37 cellular contexts compared by ENCODE assay signal in genomic region chr11:2436521-2437031, GRCh38. TPM values are rescaled to one million over a fixed set of nuclear protein-coding genes. Genes with fewer than 3 reads are reported as not detected.
"Had no signal": no experiment of that assay in that cellular context is flagged by ENCODE, and none has a peak within 500 bp of the region (broad histone marks: within the 10 kb centered on the region; RNA-seq: fewer than 3 reads in every experiment).

No MANE protein-coding gene starts in this region.

- H3K36me3 Mint-ChIP-seq: activated naive CD4-positive, alpha-beta T cell treated with anti-CD3 and anti-CD28 coated beads, Interleukin-2, amount 10 ng/mL, durations not matched to agents 7 days and 5 days; activated naive CD8-positive, alpha-beta T cell treated with anti-CD3 and anti-CD28 coated beads, Interleukin-2, amount 10 ng/mL, durations not matched to agents 7 days and 5 days; brain; immature natural killer cell; naive thymus-derived CD4-positive, alpha-beta T cell; stimulated activated memory B cell treated with anti-CD40 and anti-IgM and Interleukin-4, amounts not matched to agents 10 μg/mL and 1 μg/mL and 100 μg/mL, for 72 hours had no signal

- H3K4me3 ChIP-seq: ascending aorta, cardiac muscle cell, coronary artery, dorsolateral prefrontal cortex, gastrocnemius medialis, sigmoid colon, suprapubic skin, tibial artery, upper lobe of right lung had no signal

- H3K36me3 ChIP-seq: ascending aorta, cardiac muscle cell, gastrocnemius medialis, sigmoid colon, suprapubic skin, tibial artery, upper lobe of right lung had no signal

- H3K4me3 Mint-ChIP-seq: activated naive CD4-positive, alpha-beta T cell treated with anti-CD3 and anti-CD28 coated beads, Interleukin-2, amount 10 ng/mL, durations not matched to agents 7 days and 5 days; activated naive CD8-positive, alpha-beta T cell treated with anti-CD3 and anti-CD28 coated beads, Interleukin-2, amount 10 ng/mL, durations not matched to agents 7 days and 5 days; activated T-helper 1 cell treated with anti-CD3 and anti-CD28 coated beads, Interleukin-12 subunit alpha, Interleukin-12 subunit beta, Interleukin-2, Interleukin-4 antibody, amounts not matched to agents 30 ng/mL and 10 ng/mL and 1 ng/mL, durations not matched to agents 14 hours and 24 hours and 36 hours; brain; immature natural killer cell; naive thymus-derived CD4-positive, alpha-beta T cell; stimulated activated memory B cell treated with anti-CD40 and anti-IgM and Interleukin-4, amounts not matched to agents 10 μg/mL and 1 μg/mL and 100 μg/mL, for 72 hours; T-helper 1 cell treated with Interleukin-12 subunit alpha and Interleukin-12 subunit beta and Interleukin-4 antibody, amounts not matched to agents 30 μg/mL and 1 μg/mL, for 36 hours had no signal

- H3K4me1 ChIP-seq: ascending aorta, gastrocnemius medialis, sigmoid colon, suprapubic skin, tibial artery, upper lobe of right lung had no signal

- H3K9me3 Mint-ChIP-seq: activated naive CD4-positive, alpha-beta T cell treated with anti-CD3 and anti-CD28 coated beads, Interleukin-2, amount 10 ng/mL, durations not matched to agents 7 days and 5 days; activated naive CD8-positive, alpha-beta T cell treated with anti-CD3 and anti-CD28 coated beads, Interleukin-2, amount 10 ng/mL, durations not matched to agents 7 days and 5 days; activated T-helper 1 cell treated with anti-CD3 and anti-CD28 coated beads, Interleukin-12 subunit alpha, Interleukin-12 subunit beta, Interleukin-2, Interleukin-4 antibody, amounts not matched to agents 30 ng/mL and 10 ng/mL and 1 ng/mL, durations not matched to agents 14 hours and 24 hours and 36 hours; immature natural killer cell; naive thymus-derived CD4-positive, alpha-beta T cell; T-helper 1 cell treated with Interleukin-12 subunit alpha and Interleukin-12 subunit beta and Interleukin-4 antibody, amounts not matched to agents 30 μg/mL and 1 μg/mL, for 36 hours had no signal

- H3K27me3 Mint-ChIP-seq: stimulated activated memory B cell treated with anti-CD40 and anti-IgM and Interleukin-4, amounts not matched to agents 10 μg/mL and 1 μg/mL and 100 μg/mL, for 72 hours had no signal

- H3K27me3 ChIP-seq: ascending aorta, upper lobe of right lung had no signal

- DNase-seq: activated CD4-positive, alpha-beta T cell treated with anti-CD3 and anti-CD28 coated beads for 4 hours; activated CD4-positive, alpha-beta T cell treated with anti-CD3 and anti-CD28 coated beads, Interleukin-2, amount 50 U/mL, for 4 hours; activated gamma-delta T cell; activated naive CD4-positive, alpha-beta T cell treated with anti-CD3 and anti-CD28 coated beads, Interleukin-2, amount 10 ng/mL, durations not matched to agents 7 days and 5 days; activated T-cell treated with anti-CD3 and anti-CD28 coated beads, Interleukin-2, amount 50 U/mL, for 1 hour; cerebellar nuclear complex; effector memory CD4-positive, alpha-beta T cell; gastrocnemius medialis; hippocampal formation; immature natural killer cell; midbrain; naive thymus-derived CD4-positive, alpha-beta T cell; sigmoid colon; small intestine; stimulated activated CD4-positive, alpha-beta T cell treated with anti-CD3 and anti-CD28 coated beads, Interleukin-1b, Interleukin-23, amount 100 ng/mL, for 48 hours; stimulated activated CD4-positive, alpha-beta T cell treated with anti-CD3 and anti-CD28 coated beads, Interleukin-4, amount 100 ng/mL, for 4 hours; stimulated activated CD8-positive, alpha-beta memory T cell treated with anti-CD3 and anti-CD28 coated beads, Interleukin-4, amount 100 ng/mL, for 48 hours; SW 1271; T-helper 9 cell; upper lobe of right lung had no signal

- H3K27ac Mint-ChIP-seq: activated naive CD4-positive, alpha-beta T cell treated with anti-CD3 and anti-CD28 coated beads, Interleukin-2, amount 10 ng/mL, durations not matched to agents 7 days and 5 days; activated naive CD8-positive, alpha-beta T cell treated with anti-CD3 and anti-CD28 coated beads, Interleukin-2, amount 10 ng/mL, durations not matched to agents 7 days and 5 days; activated T-helper 1 cell treated with anti-CD3 and anti-CD28 coated beads, Interleukin-12 subunit alpha, Interleukin-12 subunit beta, Interleukin-2, Interleukin-4 antibody, amounts not matched to agents 30 ng/mL and 10 ng/mL and 1 ng/mL, durations not matched to agents 14 hours and 24 hours and 36 hours; brain; immature natural killer cell; naive thymus-derived CD4-positive, alpha-beta T cell; progenitor cell of endocrine pancreas; stimulated activated memory B cell treated with anti-CD40 and anti-IgM and Interleukin-4, amounts not matched to agents 10 μg/mL and 1 μg/mL and 100 μg/mL, for 72 hours; T-helper 1 cell treated with Interleukin-12 subunit alpha and Interleukin-12 subunit beta and Interleukin-4 antibody, amounts not matched to agents 30 μg/mL and 1 μg/mL, for 36 hours had no signal

- H3K27ac ChIP-seq: ascending aorta, cardiac muscle cell, coronary artery, dorsolateral prefrontal cortex, gastrocnemius medialis, sigmoid colon, suprapubic skin, tibial artery, upper lobe of right lung, VCaP had no signal

- H3K9me3 ChIP-seq: ascending aorta, gastrocnemius medialis, sigmoid colon, suprapubic skin, tibial artery, upper lobe of right lung had no signal

- H3K4me1 Mint-ChIP-seq: activated naive CD4-positive, alpha-beta T cell treated with anti-CD3 and anti-CD28 coated beads, Interleukin-2, amount 10 ng/mL, durations not matched to agents 7 days and 5 days; brain; immature natural killer cell had no signal

RNA-seq across cellular contexts. Expression of gene TRPM5, which starts 7.7 kb away (rescaled TPM):
- total RNA-seq: activated naive CD8-positive, alpha-beta T cell treated with anti-CD3 and anti-CD28 coated beads, Interleukin-2, amount 10 ng/mL, durations not matched to agents 7 days and 5 days; activated T-helper 1 cell treated with anti-CD3 and anti-CD28 coated beads, Interleukin-12 subunit alpha, Interleukin-12 subunit beta, Interleukin-2, Interleukin-4 antibody, amounts not matched to agents 30 ng/mL and 10 ng/mL and 1 ng/mL, durations not matched to agents 14 hours and 24 hours and 36 hours; ascending aorta; epithelial cell of proximal tubule; gastrocnemius medialis; kidney epithelial cell; left lobe of liver; osteocyte; sigmoid colon; upper lobe of right lung had no signal
